ENCODE assay signal across 1 cellular context in the genomic region with DNA sequence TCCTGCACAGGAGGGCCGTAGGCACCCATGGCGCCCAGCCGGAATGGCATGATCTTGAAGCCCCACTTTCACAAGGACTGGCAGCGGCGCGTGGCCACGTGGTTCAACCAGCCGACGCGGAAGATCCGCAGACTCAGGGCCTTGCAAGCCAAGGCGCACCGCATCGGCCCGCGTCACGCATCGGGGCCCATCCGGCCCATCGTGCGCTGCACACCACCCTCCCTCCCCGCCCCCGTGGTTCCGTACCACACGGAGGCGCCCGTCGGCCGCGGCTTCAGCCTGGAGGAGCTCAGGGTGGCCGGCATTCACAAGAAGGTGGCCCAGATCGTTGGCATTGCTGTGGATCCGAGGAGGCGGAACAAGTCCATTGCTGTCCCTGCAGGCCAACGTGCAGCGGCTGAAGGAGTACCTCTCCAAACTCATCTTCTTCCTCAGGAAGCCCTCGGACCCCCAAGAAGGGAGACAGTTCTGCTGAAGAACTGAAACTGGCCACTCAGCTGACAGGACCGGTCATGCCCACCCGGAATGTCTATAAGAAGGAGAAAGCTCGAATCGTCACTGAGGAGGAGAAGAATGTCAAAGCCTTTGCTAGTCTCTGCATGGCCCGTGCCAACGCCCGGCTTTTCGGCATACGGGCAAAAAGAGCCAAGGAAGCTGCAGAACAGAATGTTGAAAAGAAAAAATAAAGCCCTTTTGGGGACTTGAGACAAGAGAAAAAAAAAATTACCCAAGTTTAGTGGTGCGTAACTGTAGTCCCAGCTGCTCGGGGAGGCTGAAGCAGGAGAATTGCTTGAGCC.
TF ChIP-seq lines count a peak whose summit lies in the region.

No MANE protein-coding gene starts in this region.

TF ChIP-seq in IMR-90, 13 proteins besides CTCF, POLR2A, EP300 and RAD21:
- TF ChIP-seq CHD1 (IDR thresholded peaks at IDR 0.05; ENCODE audit: low read depth, low read length) (no peak), MAFK (IDR thresholded peaks at IDR 0.05; ENCODE audit: low read depth, low read length) (no peak), RFX5 (IDR thresholded peaks at IDR 0.05; ENCODE audit: low read depth, low read length) (no peak), FOS (IDR thresholded peaks at IDR 0.05; ENCODE audit: low read depth, low read length) (no peak), RCOR1 (IDR thresholded peaks at IDR 0.05; ENCODE audit: insufficient replicate concordance, low read length) (no peak), NFE2L2 (IDR thresholded peaks at IDR 0.05; ENCODE audit: low read depth, low read length) (no peak), SMC3 (IDR thresholded peaks at IDR 0.05; ENCODE audit: low read depth, low read length) (no peak), CEBPB (IDR thresholded peaks at IDR 0.05; ENCODE audit: low read depth, low read length) (no peak), BHLHE40 (IDR thresholded peaks at IDR 0.05; ENCODE audit: low read depth, low read length) (no peak), MXI1 (IDR thresholded peaks at IDR 0.05; ENCODE audit: borderline replicate concordance, low read depth, low read length) (no peak), MAZ (IDR thresholded peaks at IDR 0.05; ENCODE audit: borderline replicate concordance, low read depth, low read length) (no peak)
- TF ChIP-seq, protein P1, sequence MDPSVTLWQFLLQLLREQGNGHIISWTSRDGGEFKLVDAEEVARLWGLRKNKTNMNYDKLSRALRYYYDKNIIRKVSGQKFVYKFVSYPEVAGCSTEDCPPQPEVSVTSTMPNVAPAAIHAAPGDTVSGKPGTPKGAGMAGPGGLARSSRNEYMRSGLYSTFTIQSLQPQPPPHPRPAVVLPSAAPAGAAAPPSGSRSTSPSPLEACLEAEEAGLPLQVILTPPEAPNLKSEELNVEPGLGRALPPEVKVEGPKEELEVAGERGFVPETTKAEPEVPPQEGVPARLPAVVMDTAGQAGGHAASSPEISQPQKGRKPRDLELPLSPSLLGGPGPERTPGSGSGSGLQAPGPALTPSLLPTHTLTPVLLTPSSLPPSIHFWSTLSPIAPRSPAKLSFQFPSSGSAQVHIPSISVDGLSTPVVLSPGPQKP (IDR thresholded peaks at IDR 0.05; ENCODE audit: borderline replicate concordance, low read depth, low read length): no peak
- TF ChIP-seq, protein P2, sequence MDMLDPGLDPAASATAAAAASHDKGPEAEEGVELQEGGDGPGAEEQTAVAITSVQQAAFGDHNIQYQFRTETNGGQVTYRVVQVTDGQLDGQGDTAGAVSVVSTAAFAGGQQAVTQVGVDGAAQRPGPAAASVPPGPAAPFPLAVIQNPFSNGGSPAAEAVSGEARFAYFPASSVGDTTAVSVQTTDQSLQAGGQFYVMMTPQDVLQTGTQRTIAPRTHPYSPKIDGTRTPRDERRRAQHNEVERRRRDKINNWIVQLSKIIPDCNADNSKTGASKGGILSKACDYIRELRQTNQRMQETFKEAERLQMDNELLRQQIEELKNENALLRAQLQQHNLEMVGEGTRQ (IDR thresholded peaks at IDR 0.05; ENCODE audit: low read depth, low read length): no peak
